In the genomic region with DNA sequence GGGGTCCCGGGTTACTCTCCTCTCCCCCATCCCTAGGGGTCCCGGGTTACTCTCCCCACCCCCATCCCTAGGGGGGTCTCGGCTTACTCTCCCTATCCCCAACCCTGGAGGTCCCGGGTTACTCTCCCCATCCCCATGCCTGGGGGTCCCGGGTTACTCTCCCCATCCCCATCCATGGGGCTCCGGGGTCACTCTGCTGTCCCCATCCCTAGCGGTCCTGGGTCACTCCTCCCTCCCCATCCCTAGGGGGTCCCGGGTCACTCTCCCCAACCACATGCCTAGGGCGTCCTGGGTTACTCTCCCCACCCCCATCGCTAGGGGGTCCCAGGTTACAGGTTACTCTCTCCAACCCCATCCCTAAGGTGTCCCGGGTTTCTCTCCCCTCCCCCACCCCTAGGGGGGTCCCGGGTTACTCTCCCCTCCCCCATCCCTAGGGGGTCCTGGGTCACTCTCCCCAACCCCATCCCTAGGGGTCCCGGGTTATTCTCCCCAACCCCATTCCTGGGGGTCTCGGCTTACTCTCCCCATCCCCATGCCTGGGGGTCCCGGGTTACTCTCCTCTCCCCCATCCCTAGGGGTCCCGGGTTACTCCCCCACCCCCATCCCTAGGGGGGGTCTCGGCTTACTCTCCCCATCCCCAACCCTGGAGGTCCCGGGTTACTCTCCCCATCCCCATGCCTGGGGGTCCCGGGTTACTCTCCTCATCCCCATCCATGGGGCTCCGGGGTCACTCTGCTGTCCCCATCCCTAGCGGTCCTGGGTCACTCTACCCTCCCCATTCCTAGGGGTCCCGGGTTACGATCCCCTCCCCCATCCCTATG, we compare ENCODE assay signal across 1 cellular context.
TF ChIP-seq lines count a peak whose summit lies in the region.

No MANE protein-coding gene starts in this region.

TF ChIP-seq in liver, 16 proteins besides CTCF, POLR2A, EP300 and RAD21 (continued from another document):
- no peak for TF ChIP-seq HNF4G (IDR thresholded peaks at IDR 0.05)
- no peak for TF ChIP-seq FOXA1 (IDR thresholded peaks at IDR 0.05)
- no peak for TF ChIP-seq YY1 (IDR thresholded peaks at IDR 0.05)
TF ChIP-seq in liver: peak in this region for 0.
